In genomic region chr20:41618807-41619294, GRCh38 we compare ENCODE assay signal across 8 cellular contexts. TPM values are rescaled to one million over a fixed set of nuclear protein-coding genes. Genes with fewer than 3 reads are reported as not detected.
DNase-seq lines count a peak whose midpoint lies in the region; FAIRE-seq lines count a peak whose summit lies in the region.

No MANE protein-coding gene starts in this region.

- H3K4me3 Mint-ChIP-seq in activated T-helper 2 cell treated with anti-CD3 and anti-CD28 coated beads, Interferon-gamma antibody, Interleukin-2, Interleukin-4, amounts not matched to agents 10 μg/mL and 5 μg/mL and 100 μg/mL, durations not matched to agents 14 hours and 24 hours and 36 hours (ENCODE audit: low read depth), result peak overlapping the region; percentile 73

- H3K9me3 Mint-ChIP-seq in activated T-helper 2 cell treated with anti-CD3 and anti-CD28 coated beads, Interferon-gamma antibody, Interleukin-2, Interleukin-4, amounts not matched to agents 10 μg/mL and 5 μg/mL and 100 μg/mL, durations not matched to agents 14 hours and 24 hours and 36 hours, result no peaks in the 10 kb centered on the region

- H3K4me3 ChIP-seq in HUES64 (ENCODE audit: low read length) (peak overlapping the region; percentile 83), iPS-18c (ENCODE audit: insufficient read depth, low read depth, low read length) (peak overlapping the region; percentile 63), skin epidermis (peak overlapping the region; percentile 45 to 92 (median 70))

- intact Hi-C loops in activated T-helper 2 cell treated with anti-CD3 and anti-CD28 coated beads, Interferon-gamma antibody, Interleukin-2, Interleukin-4, amounts not matched to agents 10 μg/mL and 5 μg/mL and 100 μg/mL, durations not matched to agents 14 hours and 24 hours and 36 hours (cut with micrococcal nuclease), result loop anchor here (1.0 to 5.0 kb wide), 3 partner anchors 74 to 182 kb away; no protein-coding TSS in a partner anchor

- no peaks in the 10 kb centered on the region for H3K27me3 ChIP-seq in HUES64 (ENCODE audit: insufficient read depth, low read length)

- H3K9ac ChIP-seq in HUES64 (ENCODE audit: low read depth, low read length), result peak overlapping the region; percentile 76

- DNase-seq in COR-L47 (lab: John Stamatoyannopoulos, UW) (peak; percentile 63), OCI-M1 (lab: John Stamatoyannopoulos, UW) (no peak), RCC 7860 (ENCODE audit: low spot score) (no peak)
- no peak for DNase-seq in activated T-helper 2 cell treated with anti-CD3 and anti-CD28 coated beads, Interferon-gamma antibody, Interleukin-2, Interleukin-4, amounts not matched to agents 10 μg/mL and 5 μg/mL and 100 μg/mL, durations not matched to agents 14 hours and 24 hours and 36 hours (ENCODE audit: low spot score)
- no peak for DNase-seq in stimulated activated CD4-positive, alpha-beta T cell treated with anti-CD3 and anti-CD28 coated beads, Interleukin-4, amount 100 ng/mL, for 24 hours

- peaks cover 40% of the 10 kb centered on the region for H3K4me1 ChIP-seq in HUES64 (ENCODE audit: insufficient read depth, low read length)

- H3K9me3 ChIP-seq in HUES64 (ENCODE audit: insufficient read depth, low read depth, low read length) (no peaks in the 10 kb centered on the region), iPS-18c (ENCODE audit: control insufficient read depth, insufficient read depth, low read length) (no peaks in the 10 kb centered on the region)

- no peak overlapping the region for H3K27ac Mint-ChIP-seq in activated T-helper 2 cell treated with anti-CD3 and anti-CD28 coated beads, Interferon-gamma antibody, Interleukin-2, Interleukin-4, amounts not matched to agents 10 μg/mL and 5 μg/mL and 100 μg/mL, durations not matched to agents 14 hours and 24 hours and 36 hours

- whole genome bisulfite sequencing in HUES64, result 2% methylated on average over 30 of the region's 30 CpGs

- no peaks in the 10 kb centered on the region for H3K36me3 ChIP-seq in HUES64 (ENCODE audit: insufficient read depth, low read length)

- H3K27ac ChIP-seq in HUES64 (ENCODE audit: low read depth, low read length) (peak overlapping the region; percentile 50; the same call in 1 of the 2 replicates), skin epidermis (peak overlapping the region in 12 of 21 experiments; percentile 11 to 90 (median 34))

- H3K36me3 Mint-ChIP-seq in activated T-helper 2 cell treated with anti-CD3 and anti-CD28 coated beads, Interferon-gamma antibody, Interleukin-2, Interleukin-4, amounts not matched to agents 10 μg/mL and 5 μg/mL and 100 μg/mL, durations not matched to agents 14 hours and 24 hours and 36 hours (ENCODE audit: low read depth), result peaks cover 5% of the 10 kb centered on the region

- H3K27me3 Mint-ChIP-seq in activated T-helper 2 cell treated with anti-CD3 and anti-CD28 coated beads, Interferon-gamma antibody, Interleukin-2, Interleukin-4, amounts not matched to agents 10 μg/mL and 5 μg/mL and 100 μg/mL, durations not matched to agents 14 hours and 24 hours and 36 hours (ENCODE audit: low read depth), result peaks cover 15% of the 10 kb centered on the region

- H3K4me1 Mint-ChIP-seq in activated T-helper 2 cell treated with anti-CD3 and anti-CD28 coated beads, Interferon-gamma antibody, Interleukin-2, Interleukin-4, amounts not matched to agents 10 μg/mL and 5 μg/mL and 100 μg/mL, durations not matched to agents 14 hours and 24 hours and 36 hours (ENCODE audit: low read depth), result peaks cover 35% of the 10 kb centered on the region

- FAIRE-seq in RCC 7860 (lab: Jason Lieb, UNC), result no peak

RNA-seq across cellular contexts. Expression of gene CHD6, which starts 0.7 kb away (rescaled TPM):
- 15.4 TPM for polyA plus RNA-seq in HUES64 (2013, experiment 1 of 2)
- polyA plus RNA-seq in HUES64 (2013, experiment 2 of 2), result 17.2 TPM
- 32.5 and 32.7 TPM in 2 replicates for total RNA-seq in activated T-helper 2 cell treated with anti-CD3 and anti-CD28 coated beads, Interferon-gamma antibody, Interleukin-2, Interleukin-4, amounts not matched to agents 10 μg/mL and 5 μg/mL and 100 μg/mL, durations not matched to agents 14 hours and 24 hours and 36 hours
